Comparison of ENCODE assay signal across 8 cellular contexts in genomic region chr18:36187138-36187825, GRCh38. TPM values are rescaled to one million over a fixed set of nuclear protein-coding genes. Genes with fewer than 3 reads are reported as not detected.
A peak's percentile ranks its signal among the peaks of the same experiment; 100 is the strongest.
DNase-seq lines count a peak whose midpoint lies in the region; ATAC-seq and TF ChIP-seq lines count a peak whose summit lies in the region.

Gene MOCOS, plus strand, starts transcription at chr18:36187497. Its CDS starts 43 bp downstream, at chr18:36187540.

- DNase-seq in AG04450 (ENCODE audit: low read depth, low spot score) (no peak), SJSA1 (ENCODE audit: low read depth in 1 of 2, low spot score in 2 of 2) (peak; percentile 53 to 67), amniotic stem cell (lab: John Stamatoyannopoulos, UW) (peak; percentile 28), right atrium auricular region (ENCODE audit: low spot score) (peak; percentile 65), renal cortical epithelial cell (ENCODE audit: low read depth) (peak; percentile 31), KG1 (lab: John Stamatoyannopoulos, UW) (no peak)

- no peak within 1 kb of the TSS for H3K27ac ChIP-seq in AG04450 (ENCODE audit: low read depth, low read length)
- no peak within 1 kb of the TSS for H3K27ac ChIP-seq in SJSA1
- peak within 1 kb of the TSS in 1 of 2 donors; percentile 32 for H3K27ac ChIP-seq in right atrium auricular region

- H3K9me3 ChIP-seq in AG04450 (ENCODE audit: control insufficient read depth, insufficient read depth, low read length) = no peaks in the 10 kb centered on the region; the same call in 1 of the 2 replicates
- H3K9me3 ChIP-seq in SJSA1 (replicated peaks) = no peaks in the 10 kb centered on the region; the same call in 1 of the 2 replicates
- H3K9me3 ChIP-seq in right atrium auricular region = no peaks in the 10 kb centered on the region

- H3K27me3 ChIP-seq in AG04450 (ENCODE audit: control insufficient read depth, insufficient read depth, low read length) (peaks cover 3% of the 10 kb centered on the region), SJSA1 (replicated peaks) (no peaks in the 10 kb centered on the region), right atrium auricular region (no peaks in the 10 kb centered on the region)

- no peak for TF ChIP-seq CTCF in AG04450 (IDR thresholded peaks at IDR 0.05; ENCODE audit: low read depth, low read length)
- no peak for TF ChIP-seq CTCF in right atrium auricular region (IDR thresholded peaks at IDR 0.05)

- peaks cover 11% of the 10 kb centered on the region for H3K4me1 ChIP-seq in SJSA1 (replicated peaks)
- H3K4me1 ChIP-seq in right atrium auricular region = peaks cover 0 to 17% of the 10 kb centered on the region in 2 donors

- CTCF ChIA-PET in AG04450 (lab: Charles Lee) = interaction anchor here (0.7 to 1.5 kb wide), 2 partner anchors 97 to 117 kb away, joined by 3 read pairs; no protein-coding TSS in a partner anchor

- H3K4me3 ChIP-seq in AG04450 (ENCODE audit: low read depth, low read length) (peak within 1 kb of the TSS; percentile 82), SJSA1 (peak within 1 kb of the TSS; percentile 55), right atrium auricular region (peak within 1 kb of the TSS; percentile 58 to 75)

- H3K36me3 ChIP-seq in SJSA1 (no peaks in the 10 kb centered on the region), right atrium auricular region (no peaks in the 10 kb centered on the region)

- POLR2A ChIA-PET in AG04450 (lab: Yijun Ruan, JAX) = no interaction called here

- ATAC-seq in GM18909 (IDR thresholded peaks at IDR 0.05; ENCODE audit: poor library complexity, unreplicated experiment) (peak; percentile 84), HG03135 (IDR thresholded peaks at IDR 0.05; ENCODE audit: unreplicated experiment) (peak; percentile 55)

RNA-seq across cellular contexts. Expression of gene MOCOS, which starts in this region (rescaled TPM):
- polyA plus RNA-seq in AG04450 (2011; rRNA removed) = 4.2 and 5.1 TPM in 2 replicates
- polyA minus RNA-seq in AG04450 (2011; rRNA and poly(A)+ RNA removed) = 9.3 and 9.9 TPM in 2 replicates
- total RNA-seq in SJSA1 (2014; rRNA removed; shearing (Covaris generic)) = 0.16 and 0.34 TPM in 2 replicates
- total RNA-seq in right atrium auricular region = under 1 TPM; 0.11 to 0.51 TPM
- 12.0 and 14.6 TPM in 2 replicates for total RNA-seq in renal cortical epithelial cell

Comparison
In these comparisons a context has a peak if more than half of its experiments do, and no peak if none do; other contexts are left out.
1. Peak in DNase-seq and H3K4me3 ChIP-seq in SJSA1; RNA of the gene not detected or under 1 TPM.
2. Peak in DNase-seq and H3K4me3 ChIP-seq in right atrium auricular region; RNA of the gene not detected or under 1 TPM.
3. DNase-seq: peak in amniotic stem cell (single experiment) and renal cortical epithelial cell (single experiment); none in AG04450 (single experiment) and KG1 (single experiment).
4. Peak in every context shown above with its lines, with median percentiles within 50 percentile points of each other: H3K4me3 ChIP-seq.